ENCODE assay signal across 8 cellular contexts in the genomic region with DNA sequence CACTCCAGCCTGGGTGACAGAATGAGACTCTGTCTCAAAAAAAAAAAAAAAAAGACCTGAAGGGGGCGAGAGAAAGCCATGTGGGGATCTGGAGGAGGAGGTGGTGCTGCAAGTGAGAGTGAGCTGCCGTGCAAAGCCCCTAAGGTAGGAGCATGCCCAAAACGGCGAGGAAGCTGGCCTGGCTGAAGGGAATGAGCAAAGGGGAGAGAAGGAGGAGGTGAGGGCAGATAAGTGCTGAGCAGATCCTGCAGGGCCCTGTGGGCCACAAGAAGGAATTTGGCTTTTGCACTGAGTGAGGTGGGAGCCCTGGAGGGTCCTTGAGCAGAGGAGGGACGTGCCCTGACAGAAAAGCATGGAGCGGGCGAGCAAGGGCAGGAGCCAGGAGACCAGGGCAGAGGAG. TPM values are rescaled to one million over a fixed set of nuclear protein-coding genes. Genes with fewer than 3 reads are reported as not detected.
DNase-seq lines count a peak whose midpoint lies in the region; ATAC-seq and TF ChIP-seq lines count a peak whose summit lies in the region.

No MANE protein-coding gene starts in this region.

- peaks cover 24% of the 10 kb centered on the region for H3K4me1 Mint-ChIP-seq in T-helper 17 cell

- peak; percentile 40 for ATAC-seq in T-helper 17 cell

- intact Hi-C loops in testis (cut with DNase I; ENCODE audit: low total_unique reads), result no loop called here

- no peaks in the 10 kb centered on the region for H3K27me3 Mint-ChIP-seq in T-helper 17 cell

- H3K36me3 Mint-ChIP-seq in T-helper 17 cell (ENCODE audit: low read depth), result peaks cover 2% of the 10 kb centered on the region

- whole genome bisulfite sequencing in testis, 2 donors, result 70 to 72% methylated on average over 7 of the region's 7 CpGs

- H3K27ac Mint-ChIP-seq in T-helper 17 cell, result peak overlapping the region; percentile 100

- peak overlapping the region; percentile 94 for H3K4me3 Mint-ChIP-seq in T-helper 17 cell

- no peak overlapping the region for H3K27ac ChIP-seq in testis

- H3K4me3 ChIP-seq in AG04449 (ENCODE audit: low read depth, low read length) (no peak overlapping the region), GM12865 (ENCODE audit: low read depth, low read length) (no peak overlapping the region), fibroblast of pulmonary artery (replicated peaks; ENCODE audit: low read depth, low read length) (no peak overlapping the region), testis (no peak overlapping the region)

- no peaks in the 10 kb centered on the region for H3K27me3 ChIP-seq in testis

- CTCF ChIA-PET in AG04449 (lab: Yijun Ruan, JAX), result interaction anchor here (0.6 to 8.6 kb wide), 6 partner anchors 14 to 213 kb away, joined by 3 to 77 read pairs (median 4); no protein-coding TSS in a partner anchor

- no peak for DNase-seq in AG04449 (ENCODE audit: low read depth, low spot score)
- peak; percentile 76 for DNase-seq in GM12865 (ENCODE audit: low read depth)
- no peak for DNase-seq in T-helper 17 cell
- DNase-seq in fibroblast of pulmonary artery (ENCODE audit: low read depth), result peak; percentile 62
- DNase-seq in testis, result no peak
- no peak for DNase-seq in midbrain (lab: John Stamatoyannopoulos, UW)
- no peak for DNase-seq in middle frontal gyrus (ENCODE audit: extremely low spot score, low spot score)
- DNase-seq in NCI-H2081 treated with DMSO at 0.1 percent for 48 hours (lab: John Stamatoyannopoulos, UW), result no peak

- H3K9me3 ChIP-seq in T-helper 17 cell (ENCODE audit: control insufficient read depth, low read length, poor library complexity, severe bottlenecking) (no peaks in the 10 kb centered on the region), testis (no peaks in the 10 kb centered on the region)

- TF ChIP-seq POLR2A in testis (IDR thresholded peaks at IDR 0.05), result no peak

- TF ChIP-seq CTCF in AG04449 (IDR thresholded peaks at IDR 0.05; ENCODE audit: insufficient read depth, low read length, missing control alignments) (peak; percentile 17), GM12865 (IDR thresholded peaks at IDR 0.05; ENCODE audit: insufficient read depth, low read depth, low read length, missing control alignments) (peak; percentile 30), fibroblast of pulmonary artery (IDR thresholded peaks at IDR 0.05; ENCODE audit: low read length, missing control alignments) (peak; percentile 20), testis (IDR thresholded peaks at IDR 0.05) (no peak)

- POLR2A ChIA-PET in AG04449 (lab: Yijun Ruan, JAX), result no interaction called here

- peaks cover 13% of the 10 kb centered on the region for H3K4me1 ChIP-seq in testis

- H3K36me3 ChIP-seq in testis (ENCODE audit: low read depth, missing control alignments), result no peaks in the 10 kb centered on the region

RNA-seq across cellular contexts. Expression of gene ADGRE5, which starts 19.4 kb away (rescaled TPM):
- 1,000 to 10,000 TPM; 1,097 to 1,799 TPM for total RNA-seq in T-helper 17 cell
- total RNA-seq in testis, result 10 to 100 TPM in 1 of 2 donors, 1 to 10 TPM in 1; 8.7 to 14.6 TPM
- 21.2 TPM for polyA plus RNA-seq in testis (ENCODE audit: insufficient read depth, low read depth, low replicate concordance)

RNA-seq across cellular contexts. Expression of gene DDX39A, which starts 57.3 kb away (rescaled TPM):
- total RNA-seq in T-helper 17 cell (100 to 1,000 TPM; 276 to 284 TPM), testis (100 to 1,000 TPM; 218 to 295 TPM)
- 323 TPM for polyA plus RNA-seq in testis (ENCODE audit: insufficient read depth, low read depth, low replicate concordance)

Comparison
In these comparisons a context has a peak if more than half of its experiments do, and no peak if none do; other contexts are left out.
1. DNase-seq: peak in GM12865 (single experiment) and fibroblast of pulmonary artery (single experiment); none in AG04449 (single experiment), T-helper 17 cell (0 of 3), testis (single experiment), midbrain (single experiment), middle frontal gyrus (single experiment) and NCI-H2081 treated with DMSO at 0.1 percent for 48 hours (single experiment).
2. CTCF ChIP-seq: peak in AG04449 (single experiment), GM12865 (single experiment) and fibroblast of pulmonary artery (single experiment); none in testis (0 of 3).
3. RNA of gene ADGRE5, which starts 19.4 kb away (total RNA-seq): 1,097 to 1,799 TPM in T-helper 17 cell; 8.7 to 14.6 TPM in testis; every median in the first group is over 10 times any median in the second.